ENCODE assay signal across 3 cellular contexts in genomic region chr5:36205329-36205728, GRCh38.
TF ChIP-seq lines count a peak whose summit lies in the region.

No MANE protein-coding gene starts in this region.

TF ChIP-seq in liver, 16 proteins besides CTCF, POLR2A, EP300 and RAD21:
- peak; percentile 48 for TF ChIP-seq NR2F2 (IDR thresholded peaks at IDR 0.05)
- TF ChIP-seq MAX (IDR thresholded peaks at IDR 0.05): peak; percentile 12
- no peak for TF ChIP-seq ZBTB33 (IDR thresholded peaks at IDR 0.05)
- TF ChIP-seq EGR1 (IDR thresholded peaks at IDR 0.05; ENCODE audit: low read depth in 2 of 2): no peak
- no peak for TF ChIP-seq TAF1 (conservative IDR thresholded peaks at IDR 0.05)
- TF ChIP-seq RXRA (IDR thresholded peaks at IDR 0.05): peak; percentile 55 to 60
- peak; percentile 47 to 57 for TF ChIP-seq HNF4A (conservative IDR thresholded peaks at IDR 0.05)
- no peak for TF ChIP-seq GABPA (IDR thresholded peaks at IDR 0.05 in 1 of 2, conservative IDR thresholded peaks at IDR 0.05 in 1 of 2)
- no peak for TF ChIP-seq REST (IDR thresholded peaks at IDR 0.05)
- no peak for TF ChIP-seq FOXA1 (IDR thresholded peaks at IDR 0.05)
- TF ChIP-seq ATF3 (IDR thresholded peaks at IDR 0.05): no peak
TF ChIP-seq in liver: peak in this region for 4.

TF ChIP-seq in HepG2, 621 proteins besides CTCF, POLR2A, EP300 and RAD21:
- no peak for TF ChIP-seq ATF6 (CRISPR knock-in tag; conservative IDR thresholded peaks at IDR 0.05)
- no peak for TF ChIP-seq DBP (CRISPR knock-in tag; IDR thresholded peaks at IDR 0.05; ENCODE audit: not compliant biosample characterization)
- TF ChIP-seq HNRNPLL (IDR thresholded peaks at IDR 0.05; ENCODE audit: low read depth, low read length, poor library complexity, severe bottlenecking): no peak
- no peak for TF ChIP-seq HOXA9 (CRISPR knock-in tag; IDR thresholded peaks at IDR 0.05; ENCODE audit: borderline replicate concordance)
- TF ChIP-seq SRSF1 (optimal IDR thresholded peaks at IDR 0.05; ENCODE audit: low read depth, low read length): no peak
- no peak for TF ChIP-seq ZNF841 (CRISPR knock-in tag; IDR thresholded peaks at IDR 0.05; ENCODE audit: borderline replicate concordance)
- no peak for TF ChIP-seq THYN1 (CRISPR knock-in tag; IDR thresholded peaks at IDR 0.05; ENCODE audit: borderline replicate concordance, low read depth)
- no peak for TF ChIP-seq ZBTB38 (CRISPR knock-in tag; IDR thresholded peaks at IDR 0.05)
- TF ChIP-seq ZNF333 (CRISPR knock-in tag; IDR thresholded peaks at IDR 0.05; ENCODE audit: borderline replicate concordance): no peak
- TF ChIP-seq TAF15 (IDR thresholded peaks at IDR 0.05; ENCODE audit: low read depth, low read length, poor library complexity, severe bottlenecking): no peak

TF ChIP-seq in HEK293T, 16 proteins besides CTCF, POLR2A, EP300 and RAD21:
- no peak for TF ChIP-seq ZNF384 (IDR thresholded peaks at IDR 0.05)
- TF ChIP-seq L3MBTL2 (conservative IDR thresholded peaks at IDR 0.05): no peak
- TF ChIP-seq SUZ12 (IDR thresholded peaks at IDR 0.05): no peak
- no peak for TF ChIP-seq PKNOX1 (IDR thresholded peaks at IDR 0.05)
- no peak for TF ChIP-seq BHLHE40 (IDR thresholded peaks at IDR 0.05; ENCODE audit: borderline replicate concordance)
- no peak for TF ChIP-seq FOXA1 (IDR thresholded peaks at IDR 0.05)
- no peak for TF ChIP-seq HDGF (IDR thresholded peaks at IDR 0.05; ENCODE audit: borderline replicate concordance)
- no peak for TF ChIP-seq FOXK2 (IDR thresholded peaks at IDR 0.05)
- TF ChIP-seq ARNT (IDR thresholded peaks at IDR 0.05): no peak
- no peak for TF ChIP-seq FOXM1 (IDR thresholded peaks at IDR 0.05; ENCODE audit: borderline replicate concordance)
- no peak for TF ChIP-seq TARDBP (IDR thresholded peaks at IDR 0.05)
- TF ChIP-seq NFRKB (IDR thresholded peaks at IDR 0.05): no peak
- no peak for TF ChIP-seq SP1 (IDR thresholded peaks at IDR 0.05)
- no peak for TF ChIP-seq LEF1 (IDR thresholded peaks at IDR 0.05; ENCODE audit: borderline replicate concordance)
- no peak for TF ChIP-seq CTBP1 (IDR thresholded peaks at IDR 0.05; ENCODE audit: borderline replicate concordance)
- no peak for TF ChIP-seq ELF4 (IDR thresholded peaks at IDR 0.05)
